Comparison of ENCODE assay signal across 8 cellular contexts in the genomic region with DNA sequence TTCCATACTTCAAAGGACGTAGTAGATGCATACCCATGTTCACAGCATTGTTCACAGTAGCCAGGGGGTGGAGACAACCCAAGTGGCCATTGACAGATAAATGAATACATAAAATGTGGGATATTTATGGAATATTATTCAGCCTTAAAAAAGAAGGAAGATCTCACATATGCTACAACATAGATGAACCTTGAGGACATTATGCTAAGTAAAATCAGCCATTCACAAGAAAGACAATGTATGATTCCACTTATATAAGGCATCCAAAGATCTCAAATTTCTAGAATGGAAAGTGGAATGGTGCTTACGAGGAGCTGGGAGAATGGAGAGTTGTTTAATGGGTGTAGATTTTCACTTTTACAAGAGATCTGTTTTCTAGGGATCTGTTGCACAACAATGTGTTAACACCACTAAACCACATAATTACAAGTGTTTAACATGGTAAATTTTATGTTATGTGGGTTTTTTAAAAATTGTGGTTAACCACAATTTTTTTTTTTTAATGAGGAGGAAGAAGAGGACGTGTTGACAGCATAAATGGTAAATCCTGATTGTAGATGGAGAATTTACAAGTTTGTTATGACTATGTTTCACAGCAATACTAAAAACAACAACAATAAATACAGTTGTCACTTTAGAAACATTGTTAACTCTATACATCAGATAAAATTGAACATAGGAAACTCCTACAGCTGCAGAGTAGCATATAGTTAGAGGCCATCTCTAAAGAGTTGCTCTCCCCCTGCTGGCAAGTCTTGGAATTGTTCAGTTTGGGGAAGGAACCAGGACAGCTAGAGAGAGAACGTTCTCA. TPM values are rescaled to one million over a fixed set of nuclear protein-coding genes. Genes with fewer than 3 reads are reported as not detected.
DNase-seq lines count a peak whose midpoint lies in the region; ATAC-seq and TF ChIP-seq lines count a peak whose summit lies in the region.

No MANE protein-coding gene starts in this region.

- WGBS in mesendoderm (ENCODE audit: extremely low coverage, insufficient coverage, low lambda C conversion rate) = 100% methylated on average over 1 of the region's 4 CpGs

- H3K56ac ChIP-seq in mesendoderm (ENCODE audit: low read length) = no peak overlapping the region

- peak; percentile 93 for ATAC-seq in CD8-positive, alpha-beta T cell
- ATAC-seq in HG03280 (IDR thresholded peaks at IDR 0.05; ENCODE audit: unreplicated experiment) = peak; percentile 99

- DNase-seq in CD8-positive, alpha-beta T cell = peak; percentile 51 to 77 (median 60)
- DNase-seq in GM19240 (ENCODE audit: insufficient read length, low spot score) = peak; percentile 10
- peak; percentile 71 for DNase-seq in NCI-H69 (lab: John Stamatoyannopoulos, UW)
- peak; percentile 65 to 70 for DNase-seq in activated CD4-positive, alpha-beta T cell treated with anti-CD3 and anti-CD28 coated beads, Interleukin-2, amount 50 U/mL, for 4 hours
- DNase-seq in dorsolateral prefrontal cortex = peak in 9 of 10 donors; percentile 36 to 89 (median 76)
- DNase-seq in mesendoderm = peak; percentile 83
- peak; percentile 24 to 59 for DNase-seq in stimulated activated CD8-positive, alpha-beta memory T cell treated with anti-CD3 and anti-CD28 coated beads, Interleukin-7, amount 100 ng/mL, for 1 hour (ENCODE audit: low read depth in 2 of 2)

- H3K36me3 ChIP-seq in CD8-positive, alpha-beta T cell (ENCODE audit: insufficient read depth, low read length) = no peaks in the 10 kb centered on the region
- H3K36me3 ChIP-seq in mesendoderm (ENCODE audit: control insufficient read depth, insufficient read depth, low read length) = peaks cover 6% of the 10 kb centered on the region

- H3K36me3 Mint-ChIP-seq in CD8-positive, alpha-beta T cell = no peaks in the 10 kb centered on the region

- peaks cover 4% of the 10 kb centered on the region for H3K79me1 ChIP-seq in mesendoderm (ENCODE audit: low read length)

- no peaks in the 10 kb centered on the region for H3K9me3 Mint-ChIP-seq in CD8-positive, alpha-beta T cell

- intact Hi-C loops in CD8-positive, alpha-beta T cell (cut with DNase I, micrococcal nuclease) = loop anchor here (1.0 to 10.0 kb wide), 9 partner anchors 127 to 1024 kb away; no protein-coding TSS in a partner anchor
- intact Hi-C loops in dorsolateral prefrontal cortex (cut with DNase I) = loop anchor here (2.0 kb wide), 1 partner anchor 215 kb away; no protein-coding TSS in a partner anchor

- H3K27me3 ChIP-seq in CD8-positive, alpha-beta T cell (ENCODE audit: insufficient read depth, low read length) = no peaks in the 10 kb centered on the region
- H3K27me3 ChIP-seq in dorsolateral prefrontal cortex (peaks cover 0 to 6% (median 0%) of the 10 kb centered on the region in 45 donors), mesendoderm (ENCODE audit: insufficient read depth, low read length, poor library complexity) (no peaks in the 10 kb centered on the region)

- no peak overlapping the region for H3K18ac ChIP-seq in mesendoderm (ENCODE audit: low read length)

- no peak overlapping the region for H3K23ac ChIP-seq in mesendoderm (ENCODE audit: low read length)

- no peak overlapping the region for H3K27ac Mint-ChIP-seq in CD8-positive, alpha-beta T cell

- peaks cover 6% of the 10 kb centered on the region for H3K79me2 ChIP-seq in mesendoderm (ENCODE audit: control insufficient read depth, insufficient read depth, low read length)

- H2BK120ac ChIP-seq in mesendoderm (ENCODE audit: low read depth, low read length) = no peak overlapping the region

- no peak overlapping the region for H2AK5ac ChIP-seq in mesendoderm (ENCODE audit: low read length)

- H2BK5ac ChIP-seq in mesendoderm (ENCODE audit: low read length) = no peak overlapping the region

- no peak overlapping the region for H3K27ac ChIP-seq in CD8-positive, alpha-beta T cell (ENCODE audit: low read depth, low read length)
- H3K27ac ChIP-seq in dorsolateral prefrontal cortex = no peak overlapping the region
- H3K27ac ChIP-seq in mesendoderm (ENCODE audit: low read depth, low read length) = no peak overlapping the region

- H3K4me2 ChIP-seq in mesendoderm (ENCODE audit: low read length) = no peak overlapping the region

- H3K4me3 Mint-ChIP-seq in CD8-positive, alpha-beta T cell = no peak overlapping the region

- H4K5ac ChIP-seq in mesendoderm (ENCODE audit: low read length) = no peak overlapping the region

- peaks cover 6% of the 10 kb centered on the region for H3K4me1 ChIP-seq in CD8-positive, alpha-beta T cell (ENCODE audit: insufficient read depth, low read length)
- peaks cover 4% of the 10 kb centered on the region for H3K4me1 ChIP-seq in mesendoderm (ENCODE audit: control insufficient read depth, low read depth, low read length)

- H3K4ac ChIP-seq in mesendoderm (ENCODE audit: low read depth, low read length) = no peak overlapping the region

- H3K27me3 Mint-ChIP-seq in CD8-positive, alpha-beta T cell (ENCODE audit: low read depth) = peaks cover 23% of the 10 kb centered on the region

- no peak overlapping the region for H3K4me3 ChIP-seq in CD8-positive, alpha-beta T cell (ENCODE audit: low read depth, low read length)
- H3K4me3 ChIP-seq in dorsolateral prefrontal cortex (no peak overlapping the region), mesendoderm (ENCODE audit: low read length) (no peak overlapping the region)

- H2BK15ac ChIP-seq in mesendoderm (replicated peaks; ENCODE audit: low read depth) = no peak overlapping the region

- TF ChIP-seq CTCF in CD8-positive, alpha-beta T cell (IDR thresholded peaks at IDR 0.05) = peak; percentile 82
- TF ChIP-seq CTCF in dorsolateral prefrontal cortex (IDR thresholded peaks at IDR 0.05 in 54 of 56, conservative IDR thresholded peaks at IDR 0.05 in 2 of 56; ENCODE audit: low read depth in 1 of 56, partially characterized antibody in 56 of 56) = peak; percentile 80 to 99 (median 93)

- peaks cover 7% of the 10 kb centered on the region for H3K4me1 Mint-ChIP-seq in CD8-positive, alpha-beta T cell (ENCODE audit: low read depth)

- no peak overlapping the region for H3K9ac ChIP-seq in mesendoderm (ENCODE audit: low read length)

- POLR2A ChIA-PET in CD8-positive, alpha-beta T cell (lab: Charles Lee) = no interaction called here

- CTCF ChIA-PET in CD8-positive, alpha-beta T cell (lab: Charles Lee) = interaction anchor here (0.6 to 1.5 kb wide), 8 partner anchors 9 to 1025 kb away, joined by 3 to 9 read pairs (median 6); no protein-coding TSS in a partner anchor

- H3K9me3 ChIP-seq in CD8-positive, alpha-beta T cell (ENCODE audit: low read length) = no peaks in the 10 kb centered on the region

- H4K8ac ChIP-seq in mesendoderm (ENCODE audit: low read depth, low read length) = no peak overlapping the region

RNA-seq across cellular contexts. Expression of gene CCN2, which starts 41.6 kb away (rescaled TPM):
- under 1 TPM in 1 of 2 experiments, not detected in 1; 0.14 TPM for total RNA-seq in CD8-positive, alpha-beta T cell
- total RNA-seq in dorsolateral prefrontal cortex = 10 to 100 TPM in 105 of 120 experiments, 1 to 10 TPM in 15; 3.8 to 82.4 (median 17.0) TPM
- polyA plus RNA-seq in mesendoderm (2013, experiment 1 of 2) = 267 TPM
- polyA plus RNA-seq in mesendoderm (2013, experiment 2 of 2) = 258 TPM

Comparison
In these comparisons a context has a peak if more than half of its experiments do, and no peak if none do; other contexts are left out.
1. DNase-seq: peak in every context shown above with its lines; median percentile 83 in mesendoderm; 76 in dorsolateral prefrontal cortex; 71 in NCI-H69; 68 in activated CD4-positive, alpha-beta T cell treated with anti-CD3 and anti-CD28 coated beads, Interleukin-2, amount 50 U/mL, for 4 hours; 60 in CD8-positive, alpha-beta T cell; 42 in stimulated activated CD8-positive, alpha-beta memory T cell treated with anti-CD3 and anti-CD28 coated beads, Interleukin-7, amount 100 ng/mL, for 1 hour; 10 in GM19240.
2. RNA of gene CCN2, which starts 41.6 kb away (total RNA-seq): 3.8 to 82.4 TPM in dorsolateral prefrontal cortex; 0.14 TPM in CD8-positive, alpha-beta T cell; every median in the first group is over 4 times any median in the second.